1 cellular context compared by ENCODE assay signal in genomic region chr11:26572770-26573402, GRCh38.
TF ChIP-seq lines count a peak whose summit lies in the region.

No MANE protein-coding gene starts in this region.

TF ChIP-seq in WTC11, 78 proteins besides CTCF, POLR2A, EP300 and RAD21 (continued from another document):
- TF ChIP-seq ERG (CRISPR knock-in tag; IDR thresholded peaks at IDR 0.05) (no peak), AR (CRISPR knock-in tag; IDR thresholded peaks at IDR 0.05) (no peak), KAT7 (CRISPR knock-in tag; IDR thresholded peaks at IDR 0.05; ENCODE audit: borderline replicate concordance) (no peak), GABPB1 (CRISPR knock-in tag; IDR thresholded peaks at IDR 0.05) (no peak), ZNF416 (CRISPR knock-in tag; IDR thresholded peaks at IDR 0.05) (no peak), JAZF1 (CRISPR knock-in tag; IDR thresholded peaks at IDR 0.05) (no peak), NR3C1 (CRISPR knock-in tag; conservative IDR thresholded peaks at IDR 0.05; ENCODE audit: low read depth) (no peak), FOXP1 (CRISPR knock-in tag; IDR thresholded peaks at IDR 0.05; ENCODE audit: borderline replicate concordance) (no peak), JUN (CRISPR knock-in tag; IDR thresholded peaks at IDR 0.05) (no peak), ZNF281 (CRISPR knock-in tag; IDR thresholded peaks at IDR 0.05) (no peak), ZBTB43 (CRISPR knock-in tag; IDR thresholded peaks at IDR 0.05) (no peak), E2F4 (CRISPR knock-in tag; IDR thresholded peaks at IDR 0.05; ENCODE audit: borderline replicate concordance, low read depth) (no peak), SMAD3 (CRISPR knock-in tag; IDR thresholded peaks at IDR 0.05; ENCODE audit: borderline replicate concordance) (no peak), RORB (CRISPR knock-in tag; IDR thresholded peaks at IDR 0.05) (no peak)
